16 cellular contexts compared by ENCODE assay signal in genomic region chr12:62865860-62866407, GRCh38.
DNase-seq lines count a peak whose midpoint lies in the region; ATAC-seq and FAIRE-seq lines count a peak whose summit lies in the region.
"Had no signal": no experiment of that assay in that cellular context is flagged by ENCODE, and none has a peak within 500 bp of the region (broad histone marks: within the 10 kb centered on the region; RNA-seq: fewer than 3 reads in every experiment).

No MANE protein-coding gene starts in this region.

- peak overlapping the region; percentile 16; the same call in 1 of the 2 replicates for H3K4me3 ChIP-seq in HUES6 (ENCODE audit: low read depth, low read length)
- H3K4me3 ChIP-seq: SK-N-MC, upper lobe of left lung had no signal

- H3K9ac ChIP-seq in HUES6 (ENCODE audit: low read length): peak overlapping the region; percentile 11

- no peak for ATAC-seq in HG02870 (IDR thresholded peaks at IDR 0.05; ENCODE audit: unreplicated experiment)

- H3K9me3 ChIP-seq in HUES6 (ENCODE audit: control insufficient read depth, insufficient read depth, low read depth, low read length): no peaks in the 10 kb centered on the region
- H3K9me3 ChIP-seq: upper lobe of left lung had no signal

- peaks cover 47% of the 10 kb centered on the region for H3K4me1 ChIP-seq in HUES6 (ENCODE audit: control insufficient read depth, insufficient read depth, low read length)

- no peaks in the 10 kb centered on the region for H3K27me3 ChIP-seq in HUES6 (ENCODE audit: control insufficient read depth, insufficient read depth, low read length)
- H3K27me3 ChIP-seq: upper lobe of left lung had no signal

- no peaks in the 10 kb centered on the region for H3K36me3 ChIP-seq in HUES6 (ENCODE audit: control insufficient read depth, insufficient read depth, low read length)
- H3K36me3 ChIP-seq: upper lobe of left lung had no signal

- FAIRE-seq in A204.1 (lab: Jason Lieb, UNC): peak; percentile 78
- FAIRE-seq: GM18507 had no signal

- H3K27ac ChIP-seq in HUES6 (ENCODE audit: low read depth, low read length): peak overlapping the region; percentile 35; the same call in 1 of the 2 replicates
- H3K27ac ChIP-seq in caudate nucleus (ENCODE audit: low read depth, low read length): peak overlapping the region; percentile 24
- H3K27ac ChIP-seq: SK-N-MC had no signal

- DNase-seq in caudate nucleus (lab: John Stamatoyannopoulos, UW) (peak in 1 of 61 donors; percentile 10), iris pigment epithelial cell (ENCODE audit: low read depth) (peak; percentile 49), epidermal melanocyte (ENCODE audit: insufficient read length, low spot score) (no peak)
- no peak for DNase-seq in activated CD4-positive, alpha-beta T cell treated with anti-CD3 and anti-CD28 coated beads for 48 hours
- no peak for DNase-seq in activated CD4-positive, alpha-beta T cell treated with anti-CD3 and anti-CD28 coated beads for 1 hour
- DNase-seq: activated B cell treated with CpG ODN at 0.5 μM for 24 hours, DMS79 treated with DMSO at 0.1 percent for 48 hours, hippocampal formation, NCI-H510A treated with DMSO at 0.1 percent for 48 hours, retina, upper lobe of left lung had no signal
